Comparison of ENCODE assay signal across 8 cellular contexts in genomic region chr22:50523806-50524663, GRCh38. TPM values are rescaled to one million over a fixed set of nuclear protein-coding genes. Genes with fewer than 3 reads are reported as not detected.
DNase-seq lines count a peak whose midpoint lies in the region; ATAC-seq and TF ChIP-seq lines count a peak whose summit lies in the region.

No MANE protein-coding gene starts in this region.

- in situ Hi-C loops in G401 (cut with HindIII; ENCODE audit: low sequenced_read_pairs) = no loop called here

- H3K27me3 ChIP-seq in DND-41 (ENCODE audit: insufficient read depth, low read length, poor library complexity) (no peaks in the 10 kb centered on the region), NT2/D1 (ENCODE audit: insufficient read depth, insufficient read length) (no peaks in the 10 kb centered on the region), endodermal cell (ENCODE audit: control insufficient read depth, insufficient read depth, low read length, poor library complexity, severe bottlenecking) (peaks cover 11% of the 10 kb centered on the region), osteoblast (ENCODE audit: insufficient read depth, low read length) (no peaks in the 10 kb centered on the region)

- H3K9ac ChIP-seq in DND-41 (ENCODE audit: low read depth, low read length) (peak overlapping the region; percentile 74), NT2/D1 (ENCODE audit: insufficient read length, low read depth) (peak overlapping the region; percentile 91), endodermal cell (ENCODE audit: extremely low read depth, low read length, poor library complexity, severe bottlenecking) (peak overlapping the region; percentile 75)

- H3K79me2 ChIP-seq in DND-41 (ENCODE audit: insufficient read depth, low read length) (peaks cover 52% of the 10 kb centered on the region), osteoblast (ENCODE audit: insufficient read depth, low read length) (peaks cover 30% of the 10 kb centered on the region)

- H3K27ac Mint-ChIP-seq in endodermal cell = peak overlapping the region; percentile 87

- TF ChIP-seq CTCF in DND-41 (IDR thresholded peaks at IDR 0.05; ENCODE audit: borderline replicate concordance, extremely low read depth, low read length, poor library complexity, severe bottlenecking) (no peak), endodermal cell (conservative IDR thresholded peaks at IDR 0.05) (no peak), osteoblast (IDR thresholded peaks at IDR 0.05; ENCODE audit: extremely low read depth, low read depth, low read length) (no peak)

- no peak for DNase-seq in DND-41
- DNase-seq in NT2/D1 (ENCODE audit: low read depth, low spot score) = no peak
- no peak for DNase-seq in endodermal cell
- peak; percentile 85 for DNase-seq in osteoblast (ENCODE audit: insufficient read length, low spot score, missing footprints)
- DNase-seq in NCI-H1930 (lab: John Stamatoyannopoulos, UW) = no peak
- no peak for DNase-seq in G401 (ENCODE audit: low spot score)
- DNase-seq in AG08395 (ENCODE audit: low spot score) = no peak
- DNase-seq in GOT3 (lab: John Stamatoyannopoulos, UW) = no peak

- H3K27me3 Mint-ChIP-seq in endodermal cell (ENCODE audit: insufficient read depth) = peaks cover 22% of the 10 kb centered on the region

- H3K4me2 ChIP-seq in DND-41 (ENCODE audit: insufficient read depth, low read length) = peak overlapping the region; percentile 98
- H3K4me2 ChIP-seq in osteoblast (ENCODE audit: insufficient read depth, low read length) = peak overlapping the region; percentile 96

- H2AFZ ChIP-seq in DND-41 (ENCODE audit: low read depth, low read length) (no peak overlapping the region), osteoblast (ENCODE audit: low read length) (no peak overlapping the region)

- H3K27ac ChIP-seq in DND-41 (ENCODE audit: low read length) = peak overlapping the region; percentile 92
- no peak overlapping the region for H3K27ac ChIP-seq in endodermal cell (ENCODE audit: low read depth, low read length)
- H3K27ac ChIP-seq in osteoblast (ENCODE audit: low read depth, low read length) = peak overlapping the region; percentile 78

- WGBS in endodermal cell (ENCODE audit: insufficient coverage in 1 of 2, insufficient read length in 1 of 2), 2 experiments = 90 to 93% methylated on average over 21 to 25 of the region's 25 CpGs

- H3K4me3 ChIP-seq in DND-41 (ENCODE audit: low read depth in 1 of 2, low read length in 2 of 2) = peak overlapping the region; percentile 80 to 89; a peak in 3 of 4 replicates
- peak overlapping the region; percentile 82 for H3K4me3 ChIP-seq in NT2/D1 (ENCODE audit: insufficient read length, low read depth)
- H3K4me3 ChIP-seq in endodermal cell (ENCODE audit: low read length) = peak overlapping the region; percentile 88
- peak overlapping the region; percentile 86 for H3K4me3 ChIP-seq in osteoblast (ENCODE audit: insufficient read depth, low read length)

- peaks cover 47% of the 10 kb centered on the region for H3K36me3 ChIP-seq in DND-41 (ENCODE audit: insufficient read depth, low read length)
- H3K36me3 ChIP-seq in NT2/D1 (ENCODE audit: insufficient read depth, insufficient read length, low read length) = peaks cover 47% of the 10 kb centered on the region
- H3K36me3 ChIP-seq in endodermal cell (ENCODE audit: control insufficient read depth, insufficient read depth, low read length) = peaks cover 24% of the 10 kb centered on the region
- peaks cover 19% of the 10 kb centered on the region for H3K36me3 ChIP-seq in osteoblast (ENCODE audit: insufficient read depth, low read length)

- peaks cover 40% of the 10 kb centered on the region for H3K4me1 ChIP-seq in DND-41 (ENCODE audit: insufficient read depth, low read length)
- peaks cover 11% of the 10 kb centered on the region for H3K4me1 ChIP-seq in NT2/D1 (ENCODE audit: insufficient read depth, insufficient read length)
- H3K4me1 ChIP-seq in endodermal cell (ENCODE audit: control insufficient read depth, insufficient read depth, low read length) = no peaks in the 10 kb centered on the region
- H3K4me1 ChIP-seq in osteoblast (ENCODE audit: insufficient read depth, low read length) = peaks cover 13% of the 10 kb centered on the region

- H4K20me1 ChIP-seq in DND-41 (ENCODE audit: insufficient read depth, low read length) = peaks cover 36% of the 10 kb centered on the region
- peaks cover 28% of the 10 kb centered on the region for H4K20me1 ChIP-seq in osteoblast (ENCODE audit: insufficient read depth, low read length)

- peak overlapping the region; percentile 70 for H3K4me3 Mint-ChIP-seq in endodermal cell

- H3K9me3 ChIP-seq in DND-41 (ENCODE audit: insufficient read depth, low read length, severe bottlenecking) = no peaks in the 10 kb centered on the region
- no peaks in the 10 kb centered on the region for H3K9me3 ChIP-seq in NT2/D1 (ENCODE audit: insufficient read depth, low read length)
- no peaks in the 10 kb centered on the region for H3K9me3 ChIP-seq in endodermal cell (ENCODE audit: control insufficient read depth, low read length)
- no peaks in the 10 kb centered on the region for H3K9me3 ChIP-seq in osteoblast (ENCODE audit: low read depth, low read length)

- H3K4me1 Mint-ChIP-seq in endodermal cell = peaks cover 9% of the 10 kb centered on the region

- H3K36me3 Mint-ChIP-seq in endodermal cell (ENCODE audit: low read depth) = peaks cover 15% of the 10 kb centered on the region

- ATAC-seq in DND-41 (ENCODE audit: insufficient read depth, low read depth) = no peak

- H3K9me3 Mint-ChIP-seq in endodermal cell = no peaks in the 10 kb centered on the region

RNA-seq across cellular contexts. Expression of gene SCO2, which starts 1.4 kb away (rescaled TPM):
- total RNA-seq in endodermal cell (1 to 10 TPM in 1 of 2 donors, under 1 TPM in 1; 0.89 to 2.3 TPM), osteoblast (5.1 and 5.6 TPM in 2 replicates)
- polyA plus RNA-seq in endodermal cell (2013, experiment 1 of 2) = 2.3 TPM
- 0.91 TPM for polyA plus RNA-seq in endodermal cell (2013, experiment 2 of 2)
- 4.9 and 6.8 TPM in 2 replicates for total RNA-seq in G401 (2014; rRNA removed; shearing (Covaris generic))

RNA-seq across cellular contexts. Expression of gene TYMP, which starts 5.8 kb away (rescaled TPM):
- total RNA-seq in endodermal cell (1 to 10 TPM; 1.2 to 2.1 TPM), osteoblast (14.4 and 30.0 TPM in 2 replicates)
- polyA plus RNA-seq in endodermal cell (2013, experiment 1 of 2) = 1.3 TPM
- 1.2 TPM for polyA plus RNA-seq in endodermal cell (2013, experiment 2 of 2)
- 3.1 and 4.4 TPM in 2 replicates for total RNA-seq in G401 (2014; rRNA removed; shearing (Covaris generic))

RNA-seq across cellular contexts. Expression of gene NCAPH2, which starts 16.0 kb away (rescaled TPM):
- total RNA-seq in endodermal cell (10 to 100 TPM; 63.3 to 73.1 TPM), osteoblast (24.2 and 27.5 TPM in 2 replicates)
- 52.0 TPM for polyA plus RNA-seq in endodermal cell (2013, experiment 1 of 2)
- 49.5 TPM for polyA plus RNA-seq in endodermal cell (2013, experiment 2 of 2)
- 80.3 and 81.2 TPM in 2 replicates for total RNA-seq in G401 (2014; rRNA removed; shearing (Covaris generic))

RNA-seq across cellular contexts. Expression of gene LMF2, which starts 16.5 kb away (rescaled TPM):
- total RNA-seq in endodermal cell = 10 to 100 TPM; 58.8 to 65.2 TPM
- 53.1 TPM for polyA plus RNA-seq in endodermal cell (2013, experiment 1 of 2)
- 43.3 TPM for polyA plus RNA-seq in endodermal cell (2013, experiment 2 of 2)
- 56.8 and 60.7 TPM in 2 replicates for total RNA-seq in osteoblast
- 40.6 and 45.7 TPM in 2 replicates for total RNA-seq in G401 (2014; rRNA removed; shearing (Covaris generic))

RNA-seq across cellular contexts. Expression of gene KLHDC7B, which starts 21.7 kb away (rescaled TPM):
- not detected for total RNA-seq in endodermal cell
- not detected for polyA plus RNA-seq in endodermal cell (2013, experiment 1 of 2)
- polyA plus RNA-seq in endodermal cell (2013, experiment 2 of 2) = not detected
- 0.29 and 0.72 TPM in 2 replicates for total RNA-seq in osteoblast
- not detected in 2 replicates for total RNA-seq in G401 (2014; rRNA removed; shearing (Covaris generic))
